ENCODE assay signal across 9 cellular contexts in the genomic region with DNA sequence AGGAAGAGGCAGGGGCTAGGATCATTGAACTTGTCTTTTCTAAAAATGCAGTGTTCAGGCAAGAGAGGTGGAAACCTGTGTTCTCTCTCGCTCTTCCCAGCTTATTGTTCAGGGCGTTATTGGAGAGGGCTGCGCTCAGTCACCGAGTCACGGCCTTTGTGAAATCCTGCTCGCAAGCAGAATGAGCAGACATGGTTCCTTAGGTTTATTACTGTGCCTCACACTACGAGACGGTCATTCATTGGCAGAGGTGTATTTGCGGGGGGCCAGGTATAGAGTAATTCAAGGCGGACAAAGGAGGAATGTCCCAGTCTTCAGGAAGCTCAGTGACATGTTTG. TPM values are rescaled to one million over a fixed set of nuclear protein-coding genes. Genes with fewer than 3 reads are reported as not detected.
DNase-seq lines count a peak whose midpoint lies in the region; ATAC-seq and TF ChIP-seq lines count a peak whose summit lies in the region.
"Had no signal": no experiment of that assay in that cellular context is flagged by ENCODE, and none has a peak within 500 bp of the region (broad histone marks: within the 10 kb centered on the region; RNA-seq: fewer than 3 reads in every experiment).

No MANE protein-coding gene starts in this region.

- H3K9me3 ChIP-seq in HAP-1 (no peaks in the 10 kb centered on the region), iPS-18c (ENCODE audit: control insufficient read depth, insufficient read depth, low read length) (no peaks in the 10 kb centered on the region)

- no peaks in the 10 kb centered on the region for H3K9me3 Mint-ChIP-seq in activated T-helper 17 cell treated with anti-CD3 and anti-CD28 coated beads, Interleukin-2, amount 50 U/mL, for 72 hours
- H3K9me3 Mint-ChIP-seq in stimulated activated naive B cell treated with anti-CD40 and anti-IgM and Interleukin-4, amounts not matched to agents 10 μg/mL and 1 μg/mL and 100 μg/mL, for 72 hours = no peaks in the 10 kb centered on the region

- in situ Hi-C loops in HAP-1 (cut with MboI; ENCODE audit: low sequenced_read_pairs) = no loop called here

- H3K36me3 ChIP-seq in HAP-1 (replicated peaks) = peaks cover 37% of the 10 kb centered on the region

- H3K36me3 Mint-ChIP-seq in activated T-helper 17 cell treated with anti-CD3 and anti-CD28 coated beads, Interleukin-2, amount 50 U/mL, for 72 hours (ENCODE audit: low read depth) = peaks cover 76% of the 10 kb centered on the region
- peaks cover 20 to 36% of the 10 kb centered on the region in 2 donors for H3K36me3 Mint-ChIP-seq in stimulated activated naive B cell treated with anti-CD40 and anti-IgM and Interleukin-4, amounts not matched to agents 10 μg/mL and 1 μg/mL and 100 μg/mL, for 72 hours

- no peaks in the 10 kb centered on the region for H3K27me3 Mint-ChIP-seq in activated T-helper 17 cell treated with anti-CD3 and anti-CD28 coated beads, Interleukin-2, amount 50 U/mL, for 72 hours
- no peaks in the 10 kb centered on the region for H3K27me3 Mint-ChIP-seq in stimulated activated naive B cell treated with anti-CD40 and anti-IgM and Interleukin-4, amounts not matched to agents 10 μg/mL and 1 μg/mL and 100 μg/mL, for 72 hours

- peak overlapping the region; percentile 99 for H3K4me3 ChIP-seq in AG09309 (ENCODE audit: control insufficient read depth, low read depth, low read length)
- peak overlapping the region; percentile 89 for H3K4me3 ChIP-seq in HAP-1
- H3K4me3 ChIP-seq in iPS-18c (ENCODE audit: insufficient read depth, low read depth, low read length) = peak overlapping the region; percentile 90

- peaks cover 11% of the 10 kb centered on the region for H3K4me1 Mint-ChIP-seq in activated T-helper 17 cell treated with anti-CD3 and anti-CD28 coated beads, Interleukin-2, amount 50 U/mL, for 72 hours
- H3K4me1 Mint-ChIP-seq in stimulated activated naive B cell treated with anti-CD40 and anti-IgM and Interleukin-4, amounts not matched to agents 10 μg/mL and 1 μg/mL and 100 μg/mL, for 72 hours = peaks cover 11 to 27% of the 10 kb centered on the region in 2 donors

- peaks cover 2% of the 10 kb centered on the region; the same call in 1 of the 2 replicates for H3K4me1 ChIP-seq in HAP-1

- TF ChIP-seq CTCF in AG09309 (IDR thresholded peaks at IDR 0.05; ENCODE audit: control insufficient read depth, insufficient read depth, low read depth, low read length, missing control alignments) = no peak

- peak; percentile 23 for ATAC-seq in activated T-helper 17 cell treated with anti-CD3 and anti-CD28 coated beads, Interleukin-2, amount 50 U/mL, for 72 hours (replicated peaks)
- peak in 1 of 2 donors; percentile 1 for ATAC-seq in stimulated activated naive B cell treated with anti-CD40 and anti-IgM and Interleukin-4, amounts not matched to agents 10 μg/mL and 1 μg/mL and 100 μg/mL, for 72 hours (replicated peaks)
- no peak for ATAC-seq in GM19463 (IDR thresholded peaks at IDR 0.05; ENCODE audit: unreplicated experiment)

- H3K4me3 Mint-ChIP-seq in activated T-helper 17 cell treated with anti-CD3 and anti-CD28 coated beads, Interleukin-2, amount 50 U/mL, for 72 hours = peak overlapping the region; percentile 96
- peak overlapping the region; percentile 90 to 91 for H3K4me3 Mint-ChIP-seq in stimulated activated naive B cell treated with anti-CD40 and anti-IgM and Interleukin-4, amounts not matched to agents 10 μg/mL and 1 μg/mL and 100 μg/mL, for 72 hours

- H3K27me3 ChIP-seq in HAP-1 (ENCODE audit: low read depth) = no peaks in the 10 kb centered on the region

- DNase-seq in AG09309 (ENCODE audit: low read depth) (no peak), HAP-1 (ENCODE audit: low spot score in 2 of 2) (peak in 1 of 2 experiments; percentile 20), NCI-H446 (lab: John Stamatoyannopoulos, UW) (no peak), HuH-7.5 (ENCODE audit: low spot score) (no peak)
- no peak for DNase-seq in stimulated activated naive B cell treated with anti-CD40 and anti-IgM and Interleukin-4, amounts not matched to agents 10 μg/mL and 1 μg/mL and 100 μg/mL, for 72 hours

- H3K27ac Mint-ChIP-seq in activated T-helper 17 cell treated with anti-CD3 and anti-CD28 coated beads, Interleukin-2, amount 50 U/mL, for 72 hours = peak overlapping the region; percentile 95
- H3K27ac Mint-ChIP-seq in stimulated activated naive B cell treated with anti-CD40 and anti-IgM and Interleukin-4, amounts not matched to agents 10 μg/mL and 1 μg/mL and 100 μg/mL, for 72 hours = peak overlapping the region; percentile 97

RNA-seq across cellular contexts. Expression of gene PRKRIP1, which starts 0.6 kb away (rescaled TPM):
- 10 to 100 TPM; 41.7 to 76.6 TPM for total RNA-seq in activated T-helper 17 cell treated with anti-CD3 and anti-CD28 coated beads, Interleukin-2, amount 50 U/mL, for 72 hours

RNA-seq across cellular contexts. Expression of gene ORAI2, which starts 37.8 kb away (rescaled TPM):
- total RNA-seq in activated T-helper 17 cell treated with anti-CD3 and anti-CD28 coated beads, Interleukin-2, amount 50 U/mL, for 72 hours = 10 to 100 TPM; 30.4 to 54.9 TPM

RNA-seq across cellular contexts. Expression of gene SPDYE6, which starts 39.3 kb away (rescaled TPM):
- total RNA-seq in activated T-helper 17 cell treated with anti-CD3 and anti-CD28 coated beads, Interleukin-2, amount 50 U/mL, for 72 hours = not detected
- total RNA-seq: myocyte had no signal
